Comparison of ENCODE assay signal across 17 cellular contexts in genomic region chr17:50899005-50899460, GRCh38. TPM values are rescaled to one million over a fixed set of nuclear protein-coding genes. Genes with fewer than 3 reads are reported as not detected.
DNase-seq lines count a peak whose midpoint lies in the region; ATAC-seq lines count a peak whose summit lies in the region.
"Had no signal": no experiment of that assay in that cellular context is flagged by ENCODE, and none has a peak within 500 bp of the region (broad histone marks: within the 10 kb centered on the region; RNA-seq: fewer than 3 reads in every experiment).

No MANE protein-coding gene starts in this region.

- H2BK5ac ChIP-seq in neuronal stem cell (ENCODE audit: low read length), result no peak overlapping the region

- no peak overlapping the region for H2BK120ac ChIP-seq in neuronal stem cell (ENCODE audit: low read depth, low read length)

- H3K9ac ChIP-seq in neuronal stem cell (ENCODE audit: low read depth, low read length, poor library complexity), result no peak overlapping the region

- peak; percentile 11 for ATAC-seq in esophagus mucosa
- ATAC-seq in GM19467 (IDR thresholded peaks at IDR 0.05; ENCODE audit: unreplicated experiment), result no peak
- ATAC-seq: K562 had no signal

- peak overlapping the region; percentile 53 for H2AK5ac ChIP-seq in neuronal stem cell (ENCODE audit: low read depth, low read length)

- peak overlapping the region; percentile 76 for H2BK12ac ChIP-seq in neuronal stem cell (ENCODE audit: low read length)

- H3K4ac ChIP-seq in neuronal stem cell (ENCODE audit: low read length), result no peak overlapping the region

- H2AFZ ChIP-seq in neuronal stem cell (ENCODE audit: low read length), result no peak overlapping the region

- no peaks in the 10 kb centered on the region for H3K36me3 ChIP-seq in neuronal stem cell (replicated peaks in 1 of 2; ENCODE audit: control insufficient read depth in 2 of 2, insufficient read depth in 2 of 2, low read length in 2 of 2)
- H3K36me3 ChIP-seq: BE2C had no signal

- no peak overlapping the region for H4K91ac ChIP-seq in neuronal stem cell (ENCODE audit: low read depth, low read length, poor library complexity)

- H3K14ac ChIP-seq in neuronal stem cell (ENCODE audit: low read length), result no peak overlapping the region

- H2BK15ac ChIP-seq in neuronal stem cell (ENCODE audit: low read length), result peak overlapping the region; percentile 23

- H4K8ac ChIP-seq in neuronal stem cell (ENCODE audit: low read depth, low read length), result no peak overlapping the region

- H3K4me1 ChIP-seq in neuronal stem cell (ENCODE audit: control insufficient read depth in 2 of 2, insufficient read depth in 1 of 2, low read depth in 1 of 2, low read length in 2 of 2), result peaks cover 15 to 22% of the 10 kb centered on the region in 2 donors

- peak overlapping the region; percentile 70 for H3K18ac ChIP-seq in neuronal stem cell (ENCODE audit: low read length)

- peak; percentile 86 for DNase-seq in CD1c-positive myeloid dendritic cell (ENCODE audit: extremely low spot score)
- DNase-seq in NCI-H69 (lab: John Stamatoyannopoulos, UW), result peak; percentile 59
- no peak for DNase-seq in neuronal stem cell (ENCODE audit: low spot score)
- DNase-seq in NCI-H1417 treated with DMSO at 0.1 percent for 48 hours (lab: John Stamatoyannopoulos, UW), result no peak
- DNase-seq in stimulated activated naive CD4-positive, alpha-beta T cell treated with Interleukin-2 at 50 U/mL for 16 hours (lab: John Stamatoyannopoulos, UW), result no peak
- DNase-seq in NCI-H510A treated with DMSO at 0.1 percent for 48 hours (lab: John Stamatoyannopoulos, UW), result no peak
- DNase-seq: BE2C; CD4-positive, alpha-beta T cell; GF-D8; GOT3; NCI-H1092 treated with DMSO at 0.1 percent for 48 hours; NCI-H1694; NCI-H2107; NCI-H510A had no signal

- H3K79me1 ChIP-seq in neuronal stem cell (ENCODE audit: low read depth, low read length), result no peaks in the 10 kb centered on the region

- H3K4me3 ChIP-seq in neuronal stem cell (ENCODE audit: low read length in 2 of 2), result no peak overlapping the region
- H3K4me3 ChIP-seq: K562 had no signal

- no peak overlapping the region for H3K4me2 ChIP-seq in neuronal stem cell (ENCODE audit: insufficient read depth, low read length, poor library complexity, severe bottlenecking)

- H3K27me3 ChIP-seq in neuronal stem cell (ENCODE audit: control insufficient read depth in 3 of 3, insufficient read depth in 3 of 3, low read depth in 1 of 3, low read length in 3 of 3), result no peaks in the 10 kb centered on the region
- H3K27me3 ChIP-seq: BE2C had no signal

- H3K23ac ChIP-seq in neuronal stem cell (ENCODE audit: low read depth, low read length, poor library complexity), result no peak overlapping the region

- WGBS in neuronal stem cell (ENCODE audit: extremely low coverage in 2 of 2, insufficient read length in 2 of 2, insufficient replicate concordance in 1 of 2), 2 donors, result no CpG with 5 or more reads among the region's 6 CpGs

- H3K9me3 ChIP-seq in neuronal stem cell (replicated peaks in 1 of 2; ENCODE audit: control insufficient read depth in 2 of 2, insufficient read depth in 1 of 2, low read depth in 1 of 2, low read length in 2 of 2), result no peaks in the 10 kb centered on the region
- H3K9me3 ChIP-seq: BE2C had no signal

- H3K27ac ChIP-seq in neuronal stem cell (replicated peaks; ENCODE audit: low read length), result no peak overlapping the region

RNA-seq across cellular contexts. Expression of gene TOB1, which starts 32.9 kb away (rescaled TPM):
- total RNA-seq in esophagus mucosa, result 60.8 TPM
- 44.9 TPM for polyA plus RNA-seq in neuronal stem cell (2013, experiment 1 of 2)
- polyA plus RNA-seq in neuronal stem cell (2013, experiment 2 of 2), result 45.0 TPM

Comparison
In these comparisons a context has a peak if more than half of its experiments do, and no peak if none do; other contexts are left out.
1. DNase-seq: peak in CD1c-positive myeloid dendritic cell (single experiment) and NCI-H69 (single experiment); none in neuronal stem cell (single experiment), NCI-H1417 treated with DMSO at 0.1 percent for 48 hours (single experiment), stimulated activated naive CD4-positive, alpha-beta T cell treated with Interleukin-2 at 50 U/mL for 16 hours (single experiment) and NCI-H510A treated with DMSO at 0.1 percent for 48 hours (single experiment).